In genomic region chr6:168100011-168100802, GRCh38 we compare ENCODE assay signal across 28 cellular contexts. TPM values are rescaled to one million over a fixed set of nuclear protein-coding genes. Genes with fewer than 3 reads are reported as not detected.
"Had no signal": no experiment of that assay in that cellular context is flagged by ENCODE, and none has a peak within 500 bp of the region (broad histone marks: within the 10 kb centered on the region; RNA-seq: fewer than 3 reads in every experiment).

No MANE protein-coding gene starts in this region.

- H3K27ac Mint-ChIP-seq: activated CD4-positive, alpha-beta memory T cell treated with anti-CD3 and anti-CD28 coated beads for 36 hours; activated CD4-positive, alpha-beta T cell treated with anti-CD3 and anti-CD28 coated beads, Interleukin-2, amount 10 ng/mL, durations not matched to agents 7 days and 5 days; activated naive CD8-positive, alpha-beta T cell treated with anti-CD3 and anti-CD28 coated beads for 36 hours; T-helper 17 cell had no signal

- H3K4me3 Mint-ChIP-seq: activated CD4-positive, alpha-beta memory T cell treated with anti-CD3 and anti-CD28 coated beads for 36 hours; activated CD4-positive, alpha-beta T cell treated with anti-CD3 and anti-CD28 coated beads, Interleukin-2, amount 10 ng/mL, durations not matched to agents 7 days and 5 days; activated naive CD8-positive, alpha-beta T cell treated with anti-CD3 and anti-CD28 coated beads for 36 hours; activated T-cell treated with anti-CD3 and anti-CD28 coated beads, Interleukin-2, amount 50 U/mL, for 4 hours; T-helper 17 cell had no signal

- H3K27ac ChIP-seq: SJSA1 had no signal

- H3K9me3 Mint-ChIP-seq: activated CD4-positive, alpha-beta memory T cell treated with anti-CD3 and anti-CD28 coated beads for 36 hours; activated CD4-positive, alpha-beta T cell treated with anti-CD3 and anti-CD28 coated beads, Interleukin-2, amount 10 ng/mL, durations not matched to agents 7 days and 5 days; activated naive CD8-positive, alpha-beta T cell treated with anti-CD3 and anti-CD28 coated beads for 36 hours; activated T-cell treated with anti-CD3 and anti-CD28 coated beads, Interleukin-2, amount 50 U/mL, for 4 hours had no signal

- ATAC-seq: activated T-cell treated with anti-CD3 and anti-CD28 coated beads, Interleukin-2, amount 50 U/mL, for 4 hours; T-helper 17 cell had no signal

- DNase-seq: activated CD4-positive, alpha-beta memory T cell treated with anti-CD3 and anti-CD28 coated beads for 36 hours; activated CD4-positive, alpha-beta T cell treated with anti-CD3 and anti-CD28 coated beads, Interleukin-2, amount 10 ng/mL, durations not matched to agents 7 days and 5 days; activated CD4-positive, CD25-positive, alpha-beta regulatory T cell; activated CD8-positive, alpha-beta memory T cell treated with anti-CD3 and anti-CD28 coated beads for 24 hours; activated effector memory CD4-positive, alpha-beta T cell treated with anti-CD3 and anti-CD28 coated beads, Interleukin-2, amount 50 U/mL, for 16 hours; activated naive CD4-positive, alpha-beta T cell treated with Interleukin-2 at 50 U/mL for 16 hours; activated naive CD8-positive, alpha-beta T cell treated with anti-CD3 and anti-CD28 coated beads for 36 hours; activated T-cell treated with anti-CD3 and anti-CD28 coated beads, Interleukin-2, amount 50 U/mL, for 4 hours; IMR-90; KG1; NCI-H1092; NCI-H1417 treated with DMSO at 0.1 percent for 48 hours; NCI-H1694; NCI-H2029; NCI-H2107; NCI-H345; NCI-H510A; NCI-H526 treated with DMSO at 0.1 percent for 48 hours; NCI-H82; SHP77; T-helper 17 cell; T1000 had no signal

- H3K4me1 ChIP-seq: SJSA1 had no signal

- H3K9me3 ChIP-seq: SJSA1 had no signal

- H3K4me1 Mint-ChIP-seq: activated CD4-positive, alpha-beta T cell treated with anti-CD3 and anti-CD28 coated beads, Interleukin-2, amount 10 ng/mL, durations not matched to agents 7 days and 5 days; activated naive CD8-positive, alpha-beta T cell treated with anti-CD3 and anti-CD28 coated beads for 36 hours; T-helper 17 cell had no signal

- H3K36me3 ChIP-seq: SJSA1 had no signal

- H3K4me3 ChIP-seq: SJSA1 had no signal

- H3K36me3 Mint-ChIP-seq: activated CD4-positive, alpha-beta memory T cell treated with anti-CD3 and anti-CD28 coated beads for 36 hours; activated naive CD8-positive, alpha-beta T cell treated with anti-CD3 and anti-CD28 coated beads for 36 hours had no signal

- H3K27me3 ChIP-seq: SJSA1 had no signal

RNA-seq across cellular contexts. Expression of gene FRMD1, which starts 21.2 kb away (rescaled TPM):
- total RNA-seq: activated CD4-positive, alpha-beta memory T cell treated with anti-CD3 and anti-CD28 coated beads for 36 hours; activated CD4-positive, alpha-beta T cell treated with anti-CD3 and anti-CD28 coated beads, Interleukin-2, amount 10 ng/mL, durations not matched to agents 7 days and 5 days; activated naive CD8-positive, alpha-beta T cell treated with anti-CD3 and anti-CD28 coated beads for 36 hours; activated T-cell treated with anti-CD3 and anti-CD28 coated beads, Interleukin-2, amount 50 U/mL, for 4 hours; cardiac septum; IMR-90; LHCN-M2; M059J; OCI-LY7; RPMI7951; SJSA1; T-helper 17 cell had no signal
- polyA plus RNA-seq: IMR-90 had no signal
